In the genomic region with DNA sequence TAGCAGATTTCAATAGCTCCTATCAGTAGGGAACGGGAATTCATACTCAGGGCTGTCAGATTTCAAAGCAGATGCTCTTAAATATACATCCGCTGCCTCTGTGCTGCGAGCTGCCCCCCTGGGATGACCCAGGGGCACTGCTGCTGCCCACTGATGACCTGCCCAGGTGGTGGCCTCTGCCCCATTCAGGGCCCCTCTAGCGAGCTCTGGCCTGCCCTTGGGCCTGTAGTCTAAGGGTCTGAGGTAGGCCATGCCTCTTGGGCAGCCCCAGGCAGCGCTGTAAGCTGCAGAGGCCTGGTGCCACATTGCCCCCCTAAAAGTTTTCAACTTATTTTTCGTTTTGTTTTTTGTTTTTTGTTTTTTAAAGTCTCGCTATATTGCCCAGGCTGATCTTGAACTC, we compare ENCODE assay signal across 14 cellular contexts.
"Had no signal": no experiment of that assay in that cellular context is flagged by ENCODE, and none has a peak within 500 bp of the region (broad histone marks: within the 10 kb centered on the region; RNA-seq: fewer than 3 reads in every experiment).

No MANE protein-coding gene starts in this region.

- H3K4me1 ChIP-seq: thyroid gland, uterus had no signal

- H3K36me3 ChIP-seq: uterus had no signal

- H3K4me1 Mint-ChIP-seq: activated naive CD4-positive, alpha-beta T cell treated with anti-CD3 and anti-CD28 coated beads, Interleukin-2, amount 10 ng/mL, durations not matched to agents 7 days and 5 days; activated naive CD8-positive, alpha-beta T cell treated with anti-CD3 and anti-CD28 coated beads, Interleukin-2, amount 50 U/mL, for 24 hours had no signal

- H3K9me3 ChIP-seq: esophagus muscularis mucosa, gastroesophageal sphincter, heart left ventricle, neutrophil, spleen, thyroid gland, uterus had no signal

- H3K4me3 Mint-ChIP-seq: activated naive CD4-positive, alpha-beta T cell treated with anti-CD3 and anti-CD28 coated beads, Interleukin-2, amount 10 ng/mL, durations not matched to agents 7 days and 5 days; activated naive CD8-positive, alpha-beta T cell treated with anti-CD3 and anti-CD28 coated beads, Interleukin-2, amount 50 U/mL, for 24 hours; activated T-cell treated with anti-CD3 and anti-CD28 coated beads, Interleukin-2, amount 50 U/mL, for 4 hours; immature natural killer cell; naive thymus-derived CD4-positive, alpha-beta T cell; stimulated activated naive B cell treated with anti-CD40 and anti-IgM and Interleukin-4, amounts not matched to agents 10 μg/mL and 1 μg/mL and 100 μg/mL, for 72 hours had no signal

- H3K4me3 ChIP-seq: esophagus muscularis mucosa, gastroesophageal sphincter, heart left ventricle, spleen, thyroid gland, uterus had no signal

- H3K27me3 Mint-ChIP-seq: activated naive CD4-positive, alpha-beta T cell treated with anti-CD3 and anti-CD28 coated beads, Interleukin-2, amount 10 ng/mL, durations not matched to agents 7 days and 5 days; activated naive CD8-positive, alpha-beta T cell treated with anti-CD3 and anti-CD28 coated beads, Interleukin-2, amount 50 U/mL, for 24 hours; naive thymus-derived CD4-positive, alpha-beta T cell; stimulated activated naive B cell treated with anti-CD40 and anti-IgM and Interleukin-4, amounts not matched to agents 10 μg/mL and 1 μg/mL and 100 μg/mL, for 72 hours had no signal

- H3K27me3 ChIP-seq: esophagus muscularis mucosa, gastroesophageal sphincter, heart left ventricle, neutrophil, spleen, thyroid gland, uterus had no signal

- H3K27ac ChIP-seq: esophagus muscularis mucosa, gastroesophageal sphincter, heart left ventricle, neutrophil, spleen, thyroid gland, uterus, VCaP had no signal

- H3K9me3 Mint-ChIP-seq: activated naive CD4-positive, alpha-beta T cell treated with anti-CD3 and anti-CD28 coated beads, Interleukin-2, amount 10 ng/mL, durations not matched to agents 7 days and 5 days; activated naive CD8-positive, alpha-beta T cell treated with anti-CD3 and anti-CD28 coated beads, Interleukin-2, amount 50 U/mL, for 24 hours; activated T-cell treated with anti-CD3 and anti-CD28 coated beads, Interleukin-2, amount 50 U/mL, for 4 hours; immature natural killer cell; naive thymus-derived CD4-positive, alpha-beta T cell; stimulated activated naive B cell treated with anti-CD40 and anti-IgM and Interleukin-4, amounts not matched to agents 10 μg/mL and 1 μg/mL and 100 μg/mL, for 72 hours had no signal

- H3K27ac Mint-ChIP-seq: activated naive CD4-positive, alpha-beta T cell treated with anti-CD3 and anti-CD28 coated beads, Interleukin-2, amount 10 ng/mL, durations not matched to agents 7 days and 5 days; activated naive CD8-positive, alpha-beta T cell treated with anti-CD3 and anti-CD28 coated beads, Interleukin-2, amount 50 U/mL, for 24 hours; immature natural killer cell; naive thymus-derived CD4-positive, alpha-beta T cell had no signal
